10 cellular contexts compared by ENCODE assay signal in genomic region chr6:110476046-110476849, GRCh38. TPM values are rescaled to one million over a fixed set of nuclear protein-coding genes. Genes with fewer than 3 reads are reported as not detected.
DNase-seq lines count a peak whose midpoint lies in the region; ATAC-seq and TF ChIP-seq lines count a peak whose summit lies in the region.
"Had no signal": no experiment of that assay in that cellular context is flagged by ENCODE, and none has a peak within 500 bp of the region (broad histone marks: within the 10 kb centered on the region; RNA-seq: fewer than 3 reads in every experiment).

Gene SLC22A16, minus strand, starts transcription at chr6:110476613. Its CDS starts 39 bp downstream, at chr6:110476574.

- ATAC-seq in RWPE2 (ENCODE audit: low read depth) (peak; percentile 66; the same call in 1 of the 3 replicates), gastrocnemius medialis (no peak)

- no peak for TF ChIP-seq CTCF in GM13977 (IDR thresholded peaks at IDR 0.05; ENCODE audit: extremely low read depth, insufficient read depth, missing control alignments)
- no peak for TF ChIP-seq CTCF in RWPE2 (IDR thresholded peaks at IDR 0.05; ENCODE audit: poor library complexity, severe bottlenecking)
- TF ChIP-seq CTCF in foreskin fibroblast (IDR thresholded peaks at IDR 0.05; ENCODE audit: low read depth, low read length), result no peak
- no peak for TF ChIP-seq CTCF in gastrocnemius medialis (IDR thresholded peaks at IDR 0.05 in 4 of 5, conservative IDR thresholded peaks at IDR 0.05 in 1 of 5)

- H3K9me3 ChIP-seq in RWPE2 (ENCODE audit: severe bottlenecking), result no peaks in the 10 kb centered on the region
- H3K9me3 ChIP-seq in gastrocnemius medialis, result no peaks in the 10 kb centered on the region

- intact Hi-C loops in gastrocnemius medialis (cut with DNase I; ENCODE audit: low total_unique reads), result no loop called here

- DNase-seq in GM13977 (ENCODE audit: low spot score) (peak; percentile 39), RWPE2 (ENCODE audit: low spot score) (no peak), foreskin fibroblast (peak in 1 of 2 donors; percentile 49), gastrocnemius medialis (no peak), NCI-H2029 (lab: John Stamatoyannopoulos, UW) (no peak), hippocampal formation (lab: John Stamatoyannopoulos, UW) (no peak), DMS79 treated with DMSO at 0.1 percent for 48 hours (lab: John Stamatoyannopoulos, UW) (no peak)
- DNase-seq in effector CD4-positive, alpha-beta T cell, result no peak
- DNase-seq: NCI-H226 had no signal

- TF ChIP-seq POLR2A in gastrocnemius medialis (IDR thresholded peaks at IDR 0.05), result no peak

- peak within 1 kb of the TSS; percentile 7 for H3K4me3 ChIP-seq in RWPE2 (ENCODE audit: severe bottlenecking)
- H3K4me3 ChIP-seq in foreskin fibroblast (ENCODE audit: low read depth in 1 of 2, low read length in 2 of 2), result peak within 1 kb of the TSS; percentile 28 to 36
- peak within 1 kb of the TSS; percentile 13 to 32 (median 23) for H3K4me3 ChIP-seq in gastrocnemius medialis
- H3K4me3 ChIP-seq: cardiac muscle cell had no signal

- H3K36me3 ChIP-seq in RWPE2 (ENCODE audit: low read depth) (no peaks in the 10 kb centered on the region), gastrocnemius medialis (no peaks in the 10 kb centered on the region)
- H3K36me3 ChIP-seq: cardiac muscle cell had no signal

- no peak within 1 kb of the TSS for H3K27ac ChIP-seq in RWPE2 (ENCODE audit: poor library complexity, severe bottlenecking)
- no peak within 1 kb of the TSS for H3K27ac ChIP-seq in gastrocnemius medialis
- H3K27ac ChIP-seq: cardiac muscle cell had no signal

- no peaks in the 10 kb centered on the region for H3K4me1 ChIP-seq in RWPE2 (ENCODE audit: insufficient read depth, poor library complexity, severe bottlenecking)
- H3K4me1 ChIP-seq in gastrocnemius medialis, result no peaks in the 10 kb centered on the region

- peaks cover 23% of the 10 kb centered on the region for H3K27me3 ChIP-seq in RWPE2 (ENCODE audit: insufficient read depth, poor library complexity, severe bottlenecking)
- peaks cover 5 to 22% (median 16%) of the 10 kb centered on the region in 3 donors for H3K27me3 ChIP-seq in gastrocnemius medialis

- in situ Hi-C loops in GM13977 (cut with MboI; ENCODE audit: low pct_unique_long_range_greater_than_20kb, low sequenced_read_pairs, unreplicated experiment), result no loop called here
- in situ Hi-C loops in gastrocnemius medialis (cut with MboI; ENCODE audit: low sequenced_read_pairs in 4 of 4), result no loop called here

RNA-seq across cellular contexts. Expression of gene SLC22A16, which starts in this region (rescaled TPM):
- total RNA-seq in gastrocnemius medialis, result not detected
- total RNA-seq: cardiac muscle cell had no signal
